In the genomic region with DNA sequence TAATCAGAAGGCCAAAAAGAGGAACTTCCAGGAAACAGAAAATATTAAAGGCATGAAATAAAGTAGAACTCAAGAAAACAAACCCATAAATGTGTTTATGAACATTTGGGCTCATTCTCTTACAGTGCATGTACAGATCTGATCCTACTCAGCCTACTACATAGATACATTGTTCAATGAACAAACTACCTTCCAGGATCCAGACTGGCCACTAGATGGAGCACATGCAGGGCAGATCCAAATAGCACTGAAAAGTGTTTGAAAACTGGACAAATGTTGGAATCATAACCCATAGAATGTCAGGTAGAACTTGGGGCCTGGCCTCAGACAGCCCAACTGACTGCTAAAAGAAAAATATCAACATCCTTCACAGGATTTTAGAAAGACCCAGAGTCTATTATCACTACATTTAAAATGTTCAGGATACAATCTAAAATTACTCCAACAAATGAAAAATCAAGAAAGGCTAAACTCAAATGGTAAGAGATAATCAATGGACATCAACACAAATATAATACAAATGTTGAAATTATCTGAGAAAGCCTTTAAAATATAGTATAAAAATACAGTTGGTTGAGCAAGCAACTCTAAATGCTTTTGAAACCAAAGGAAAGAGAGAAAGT, we compare ENCODE assay signal across 8 cellular contexts.
DNase-seq lines count a peak whose midpoint lies in the region; ATAC-seq, FAIRE-seq and TF ChIP-seq lines count a peak whose summit lies in the region.

No MANE protein-coding gene starts in this region.

- no peak overlapping the region for H3K4me3 ChIP-seq in GM23248
- no peak overlapping the region for H3K4me3 ChIP-seq in pancreas

- intact Hi-C loops in pancreas (cut with DNase I) = no loop called here

- no peaks in the 10 kb centered on the region for H3K79me2 ChIP-seq in GM23248 (ENCODE audit: insufficient read depth)

- H3K36me3 ChIP-seq in GM23248 (ENCODE audit: low read depth) (no peaks in the 10 kb centered on the region), pancreas (no peaks in the 10 kb centered on the region)

- DNase-seq in DMS153 (lab: John Stamatoyannopoulos, UW) (peak; percentile 19), GM23248 (peak; percentile 62), NCI-H69 (lab: John Stamatoyannopoulos, UW) (peak; percentile 14), cerebellar cortex (ENCODE audit: low spot score) (peak; percentile 39), pancreas (no peak)

- H3K9me3 ChIP-seq in GM23248 (ENCODE audit: low read depth) = no peaks in the 10 kb centered on the region
- H3K9me3 ChIP-seq in pancreas = no peaks in the 10 kb centered on the region

- H4K20me1 ChIP-seq in GM23248 (ENCODE audit: insufficient read depth) = no peaks in the 10 kb centered on the region

- no peak for FAIRE-seq in pancreas (lab: Jason Lieb, UNC)

- no peaks in the 10 kb centered on the region for H3K9me2 ChIP-seq in GM23248 (ENCODE audit: insufficient read depth)

- H2AFZ ChIP-seq in GM23248 = no peak overlapping the region

- H3K4me1 ChIP-seq in GM23248 (ENCODE audit: insufficient read depth) = peaks cover 14% of the 10 kb centered on the region
- H3K4me1 ChIP-seq in pancreas = no peaks in the 10 kb centered on the region

- H3K27ac ChIP-seq in GM23248 = no peak overlapping the region
- no peak overlapping the region for H3K27ac ChIP-seq in pancreas

- ATAC-seq in pancreas = peak in 1 of 4 donors; percentile 30
- ATAC-seq in HG03108 (IDR thresholded peaks at IDR 0.05; ENCODE audit: unreplicated experiment) = no peak
- ATAC-seq in GM18868 (IDR thresholded peaks at IDR 0.05; ENCODE audit: unreplicated experiment) = no peak
- no peak for ATAC-seq in GM21737 (IDR thresholded peaks at IDR 0.05; ENCODE audit: unreplicated experiment)

- H3K4me2 ChIP-seq in GM23248 (ENCODE audit: unreplicated experiment) = no peak overlapping the region

- H3K27me3 ChIP-seq in GM23248 (replicated peaks; ENCODE audit: insufficient read depth) (peaks cover 25% of the 10 kb centered on the region), pancreas (no peaks in the 10 kb centered on the region)

- in situ Hi-C loops in GM23248 (cut with MboI) = no loop called here

- no peak overlapping the region for H3K9ac ChIP-seq in GM23248

- H3F3A ChIP-seq in GM23248 (ENCODE audit: insufficient read depth) = peaks cover 20% of the 10 kb centered on the region

- peak in 3 of 4 donors; percentile 17 to 41 (median 35) for TF ChIP-seq CTCF in pancreas (IDR thresholded peaks at IDR 0.05)

Comparison
In these comparisons a context has a peak if more than half of its experiments do, and no peak if none do; other contexts are left out.
1. DNase-seq: peak in DMS153 (single experiment), GM23248 (single experiment), NCI-H69 (single experiment) and cerebellar cortex (single experiment); none in pancreas (0 of 6).